ENCODE assay signal across 2 cellular contexts in genomic region chr11:67505605-67506396, GRCh38.
A peak's percentile ranks its signal among the peaks of the same experiment; 100 is the strongest.
TF ChIP-seq lines count a peak whose summit lies in the region.

No MANE protein-coding gene starts in this region.

TF ChIP-seq in HCT116, 20 proteins besides CTCF, POLR2A, EP300 and RAD21 (continued from another document):
- peak; percentile 41 for TF ChIP-seq YY1 (IDR thresholded peaks at IDR 0.05; ENCODE audit: extremely low read depth, insufficient replicate concordance, low read depth, low read length)
- TF ChIP-seq CEBPB (IDR thresholded peaks at IDR 0.05; ENCODE audit: low read depth): no peak
- no peak for TF ChIP-seq EGR1 (IDR thresholded peaks at IDR 0.05; ENCODE audit: low read depth)
- no peak for TF ChIP-seq CBX3 (IDR thresholded peaks at IDR 0.05; ENCODE audit: low read depth)
- TF ChIP-seq TCF7L2 (IDR thresholded peaks at IDR 0.05; ENCODE audit: borderline replicate concordance, extremely low read depth, insufficient read depth, insufficient read length): no peak
- TF ChIP-seq SRF (IDR thresholded peaks at IDR 0.05; ENCODE audit: low read depth): no peak
- peak; percentile 76 for TF ChIP-seq POLR2AphosphoS5 (IDR thresholded peaks at IDR 0.05; ENCODE audit: low read depth, low read length)
- TF ChIP-seq MAX (IDR thresholded peaks at IDR 0.05): no peak
- TF ChIP-seq FOSL1 (IDR thresholded peaks at IDR 0.05; ENCODE audit: low read depth): no peak
- no peak for TF ChIP-seq ZFX (IDR thresholded peaks at IDR 0.05)

TF ChIP-seq in WTC11, 78 proteins besides CTCF, POLR2A, EP300 and RAD21:
- no peak for TF ChIP-seq JUN (CRISPR knock-in tag; IDR thresholded peaks at IDR 0.05)
- peak; percentile 32 for TF ChIP-seq HMGXB4 (CRISPR knock-in tag; IDR thresholded peaks at IDR 0.05)
- peak; percentile 28; the same call in 1 of the 2 replicates for TF ChIP-seq GABPB1 (CRISPR knock-in tag; IDR thresholded peaks at IDR 0.05)
- TF ChIP-seq NR1H2 (CRISPR knock-in tag; IDR thresholded peaks at IDR 0.05): no peak
- no peak for TF ChIP-seq ZNF396 (CRISPR knock-in tag; IDR thresholded peaks at IDR 0.05; ENCODE audit: borderline replicate concordance)
- TF ChIP-seq SP1 (CRISPR knock-in tag; conservative IDR thresholded peaks at IDR 0.05): peak; percentile 52; the same call in 1 of the 2 replicates
